ENCODE assay signal across 1 cellular context in the genomic region with DNA sequence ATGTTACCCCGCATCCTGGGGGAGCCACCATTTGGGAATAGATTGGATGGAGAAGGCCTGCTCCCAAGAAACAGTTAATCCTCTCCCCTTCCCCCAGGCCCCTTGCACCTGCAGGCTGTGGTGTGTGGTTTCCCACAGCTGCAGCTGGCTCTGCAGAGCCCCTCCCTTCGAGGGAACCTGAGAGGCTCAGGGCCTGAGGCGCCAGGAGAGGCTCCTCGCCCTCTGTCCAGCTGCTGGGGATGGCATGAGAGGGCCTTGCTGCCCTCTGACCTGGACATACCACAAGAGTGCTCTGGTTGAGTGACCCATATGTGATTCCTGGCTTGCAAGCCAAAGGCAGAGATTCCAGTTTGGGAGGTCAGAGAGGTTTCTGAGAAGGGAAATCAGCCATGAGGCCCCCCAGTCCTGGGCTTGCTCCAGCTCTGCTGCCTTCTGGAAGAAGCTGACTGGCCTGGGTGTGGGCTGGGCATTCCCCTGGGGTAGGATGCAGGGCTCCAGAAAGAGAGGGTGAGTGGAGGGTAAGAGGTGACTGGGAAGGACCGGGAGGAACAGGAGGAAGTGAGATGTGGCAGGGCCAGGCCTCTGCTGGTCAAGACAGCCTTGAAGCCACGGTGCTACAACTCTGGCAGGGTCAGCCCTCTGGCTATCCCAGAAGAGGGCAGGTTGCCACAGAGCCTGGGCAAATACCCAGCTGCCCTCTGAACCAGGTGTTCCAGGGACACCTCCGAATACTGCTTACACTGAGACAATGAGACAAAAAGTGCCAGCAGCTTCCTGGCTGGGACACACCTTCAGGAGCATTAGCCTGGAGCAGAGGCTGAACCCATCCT.
TF ChIP-seq lines count a peak whose summit lies in the region.

No MANE protein-coding gene starts in this region.

TF ChIP-seq in IMR-90, 13 proteins besides CTCF, POLR2A, EP300 and RAD21 (continued from another document):
- TF ChIP-seq BHLHE40 (IDR thresholded peaks at IDR 0.05; ENCODE audit: low read depth, low read length) = no peak
